In the genomic region with DNA sequence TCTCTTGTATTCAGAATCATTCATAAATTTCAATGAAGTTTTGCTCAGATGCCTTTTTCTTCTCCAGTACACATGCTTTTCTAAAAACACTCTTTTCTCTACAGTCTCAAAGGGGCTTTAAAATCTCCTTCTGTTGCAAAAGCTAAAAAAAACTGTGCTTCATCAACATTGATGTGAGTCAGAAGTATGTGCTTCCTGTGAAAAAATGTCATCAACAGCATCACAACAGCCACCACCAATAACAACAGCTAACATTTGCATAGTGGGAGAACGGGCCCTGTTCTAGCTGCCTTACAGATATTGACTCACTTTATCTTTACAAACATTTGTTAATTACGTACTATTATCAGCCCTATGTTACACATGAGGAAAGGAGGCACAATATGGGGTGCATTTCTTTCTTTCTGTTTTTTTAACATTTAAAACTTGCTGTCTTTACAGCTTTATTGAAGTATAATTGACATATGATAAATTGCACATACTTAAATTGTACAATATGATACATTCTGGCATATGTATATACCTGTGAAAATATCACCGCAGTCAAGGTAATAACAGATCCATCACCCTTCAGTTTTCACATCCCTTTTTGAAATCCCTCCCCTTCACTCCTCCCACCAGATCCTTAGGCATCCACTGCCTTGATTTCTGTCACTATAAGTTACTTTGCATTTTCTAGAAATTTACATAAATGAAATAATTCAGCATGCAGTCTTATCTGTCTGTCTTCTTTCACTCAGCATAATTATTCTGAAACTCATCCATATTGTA, we compare ENCODE assay signal across 14 cellular contexts.
"Had no signal": no experiment of that assay in that cellular context is flagged by ENCODE, and none has a peak within 500 bp of the region (broad histone marks: within the 10 kb centered on the region; RNA-seq: fewer than 3 reads in every experiment).

No MANE protein-coding gene starts in this region.

- H3K27me3 Mint-ChIP-seq: activated CD4-positive, alpha-beta T cell treated with anti-CD3 and anti-CD28 coated beads, Interleukin-2, amount 10 ng/mL, durations not matched to agents 7 days and 5 days; central memory CD8-positive, alpha-beta T cell; natural killer cell treated with Interleukin-12 subunit alpha and Interleukin-12 subunit beta and Interleukin-15 and Interleukin-18, amount 100 ng/mL, for 72 hours; stimulated activated naive CD8-positive, alpha-beta T cell treated with anti-CD3 and anti-CD28 coated beads, Interleukin-15, amount 100 ng/mL, for 72 hours had no signal

- H3K9me3 Mint-ChIP-seq: activated CD4-positive, alpha-beta T cell treated with anti-CD3 and anti-CD28 coated beads, Interleukin-2, amount 10 ng/mL, durations not matched to agents 7 days and 5 days had no signal

- DNase-seq: activated CD4-positive, alpha-beta T cell treated with anti-CD3 and anti-CD28 coated beads, Interleukin-2, amount 10 ng/mL, durations not matched to agents 7 days and 5 days; activated CD8-positive, alpha-beta memory T cell treated with anti-CD3 and anti-CD28 coated beads for 24 hours; activated naive CD4-positive, alpha-beta T cell treated with Interleukin-2 at 50 U/mL for 16 hours; cortex of kidney; effector memory CD4-positive, alpha-beta T cell; left cardiac atrium; mucosa of descending colon; stimulated activated CD4-positive, alpha-beta T cell treated with anti-CD3 and anti-CD28 coated beads, Interleukin-15, amount 100 ng/mL, for 24 hours; stimulated activated CD4-positive, alpha-beta T cell treated with anti-CD3 and anti-CD28 coated beads, Interleukin-4, amount 100 ng/mL, for 24 hours; stimulated activated naive CD8-positive, alpha-beta T cell treated with anti-CD3 and anti-CD28 coated beads, Interleukin-15, amount 100 ng/mL, for 72 hours; T-helper 1 cell had no signal

- H3K4me3 Mint-ChIP-seq: activated CD4-positive, alpha-beta T cell treated with anti-CD3 and anti-CD28 coated beads, Interleukin-2, amount 10 ng/mL, durations not matched to agents 7 days and 5 days; central memory CD8-positive, alpha-beta T cell; natural killer cell treated with Interleukin-12 subunit alpha and Interleukin-12 subunit beta and Interleukin-15 and Interleukin-18, amount 100 ng/mL, for 72 hours; stimulated activated naive CD8-positive, alpha-beta T cell treated with anti-CD3 and anti-CD28 coated beads, Interleukin-15, amount 100 ng/mL, for 72 hours had no signal

- ATAC-seq: left cardiac atrium; mucosa of descending colon; natural killer cell treated with Interleukin-12 subunit alpha and Interleukin-12 subunit beta and Interleukin-15 and Interleukin-18, amount 100 ng/mL, for 72 hours; stimulated activated naive CD8-positive, alpha-beta T cell treated with anti-CD3 and anti-CD28 coated beads, Interleukin-15, amount 100 ng/mL, for 72 hours had no signal

- H3K27ac Mint-ChIP-seq: activated CD4-positive, alpha-beta T cell treated with anti-CD3 and anti-CD28 coated beads, Interleukin-2, amount 10 ng/mL, durations not matched to agents 7 days and 5 days; natural killer cell treated with Interleukin-12 subunit alpha and Interleukin-12 subunit beta and Interleukin-15 and Interleukin-18, amount 100 ng/mL, for 72 hours; stimulated activated naive CD8-positive, alpha-beta T cell treated with anti-CD3 and anti-CD28 coated beads, Interleukin-15, amount 100 ng/mL, for 72 hours had no signal

- H3K4me1 Mint-ChIP-seq: activated CD4-positive, alpha-beta T cell treated with anti-CD3 and anti-CD28 coated beads, Interleukin-2, amount 10 ng/mL, durations not matched to agents 7 days and 5 days; central memory CD8-positive, alpha-beta T cell; stimulated activated naive CD8-positive, alpha-beta T cell treated with anti-CD3 and anti-CD28 coated beads, Interleukin-15, amount 100 ng/mL, for 72 hours had no signal

- H3K4me3 ChIP-seq: lung, mucosa of descending colon had no signal

- H3K9me3 ChIP-seq: mucosa of descending colon had no signal
